Comparison of ENCODE assay signal across 9 cellular contexts in genomic region chr10:46018453-46019169, GRCh38. TPM values are rescaled to one million over a fixed set of nuclear protein-coding genes. Genes with fewer than 3 reads are reported as not detected.
DNase-seq lines count a peak whose midpoint lies in the region; ATAC-seq lines count a peak whose summit lies in the region.
"Had no signal": no experiment of that assay in that cellular context is flagged by ENCODE, and none has a peak within 500 bp of the region (broad histone marks: within the 10 kb centered on the region; RNA-seq: fewer than 3 reads in every experiment).

No MANE protein-coding gene starts in this region.

- H3K9ac ChIP-seq in subcutaneous abdominal adipose tissue (ENCODE audit: low read length in 5 of 5): peak overlapping the region in 4 of 5 donors; percentile 9 to 64 (median 32)

- H3K27me3 ChIP-seq in subcutaneous abdominal adipose tissue (ENCODE audit: control insufficient read depth in 5 of 5, insufficient read depth in 4 of 5, low read length in 5 of 5): no peaks in the 10 kb centered on the region

- no peaks in the 10 kb centered on the region for H3K9me3 ChIP-seq in subcutaneous abdominal adipose tissue (ENCODE audit: control insufficient read depth in 5 of 5, low read length in 5 of 5)

- H3K4me3 ChIP-seq in subcutaneous abdominal adipose tissue (ENCODE audit: low read depth in 1 of 5, low read length in 5 of 5): peak overlapping the region in 3 of 5 donors; percentile 25 to 61 (median 60)

- peak overlapping the region; percentile 95 for H3K27ac ChIP-seq in subcutaneous abdominal adipose tissue (ENCODE audit: low read depth, low read length)

- peaks cover 10 to 89% (median 65%) of the 10 kb centered on the region in 5 donors for H3K4me1 ChIP-seq in subcutaneous abdominal adipose tissue (ENCODE audit: control insufficient read depth in 5 of 5, insufficient read depth in 5 of 5, low read length in 5 of 5)

- ATAC-seq in activated T-helper 17 cell treated with anti-CD3 and anti-CD28 coated beads, Interleukin-2, amount 50 U/mL, for 72 hours (replicated peaks): no peak
- no peak for ATAC-seq in HG03135 (IDR thresholded peaks at IDR 0.05; ENCODE audit: unreplicated experiment)

- H3K9me3 Mint-ChIP-seq in activated T-cell treated with anti-CD3 and anti-CD28 coated beads, Interleukin-2, amount 50 U/mL, for 24 hours: no peaks in the 10 kb centered on the region
- H3K9me3 Mint-ChIP-seq in activated T-helper 17 cell treated with anti-CD3 and anti-CD28 coated beads, Interleukin-2, amount 50 U/mL, for 72 hours: no peaks in the 10 kb centered on the region

- DNase-seq in activated T-cell treated with anti-CD3 and anti-CD28 coated beads, Interleukin-2, amount 50 U/mL, for 24 hours: no peak
- no peak for DNase-seq in activated T-cell treated with anti-CD3 and anti-CD28 coated beads, Interleukin-2, amount 50 U/mL, for 48 hours
- DNase-seq in iris pigment epithelial cell (ENCODE audit: low read depth) (peak; percentile 66), amygdala (lab: John Stamatoyannopoulos, UW) (no peak), germinal center (ENCODE audit: low spot score) (no peak)
- DNase-seq: activated CD8-positive, alpha-beta memory T cell treated with anti-CD3 and anti-CD28 coated beads, Interleukin-2, amount 50 U/mL, for 4 hours had no signal

- peak overlapping the region; percentile 29 for H3K27ac Mint-ChIP-seq in activated T-cell treated with anti-CD3 and anti-CD28 coated beads, Interleukin-2, amount 50 U/mL, for 24 hours
- peak overlapping the region; percentile 81 for H3K27ac Mint-ChIP-seq in activated T-helper 17 cell treated with anti-CD3 and anti-CD28 coated beads, Interleukin-2, amount 50 U/mL, for 72 hours

- no peaks in the 10 kb centered on the region for H3K27me3 Mint-ChIP-seq in activated T-cell treated with anti-CD3 and anti-CD28 coated beads, Interleukin-2, amount 50 U/mL, for 24 hours
- H3K27me3 Mint-ChIP-seq in activated T-helper 17 cell treated with anti-CD3 and anti-CD28 coated beads, Interleukin-2, amount 50 U/mL, for 72 hours: no peaks in the 10 kb centered on the region

- no peak overlapping the region for H3K4me3 Mint-ChIP-seq in activated T-cell treated with anti-CD3 and anti-CD28 coated beads, Interleukin-2, amount 50 U/mL, for 24 hours
- H3K4me3 Mint-ChIP-seq in activated T-helper 17 cell treated with anti-CD3 and anti-CD28 coated beads, Interleukin-2, amount 50 U/mL, for 72 hours: peak overlapping the region; percentile 1

- H3K4me1 Mint-ChIP-seq in activated T-cell treated with anti-CD3 and anti-CD28 coated beads, Interleukin-2, amount 50 U/mL, for 24 hours (ENCODE audit: low read depth): peaks cover 76% of the 10 kb centered on the region
- H3K4me1 Mint-ChIP-seq in activated T-helper 17 cell treated with anti-CD3 and anti-CD28 coated beads, Interleukin-2, amount 50 U/mL, for 72 hours: peaks cover 14% of the 10 kb centered on the region

- peaks cover 69% of the 10 kb centered on the region for H3K36me3 Mint-ChIP-seq in activated T-cell treated with anti-CD3 and anti-CD28 coated beads, Interleukin-2, amount 50 U/mL, for 24 hours (ENCODE audit: low read depth)
- H3K36me3 Mint-ChIP-seq in activated T-helper 17 cell treated with anti-CD3 and anti-CD28 coated beads, Interleukin-2, amount 50 U/mL, for 72 hours (ENCODE audit: low read depth): peaks cover 45% of the 10 kb centered on the region

- H3K36me3 ChIP-seq in subcutaneous abdominal adipose tissue (ENCODE audit: control insufficient read depth in 5 of 5, insufficient read depth in 5 of 5, low read length in 5 of 5): peaks cover 12 to 21% (median 19%) of the 10 kb centered on the region in 5 donors

RNA-seq across cellular contexts. Expression of gene NCOA4, which starts 11.8 kb away (rescaled TPM):
- total RNA-seq in activated T-helper 17 cell treated with anti-CD3 and anti-CD28 coated beads, Interleukin-2, amount 50 U/mL, for 72 hours: 100 to 1,000 TPM in 1 of 2 donors, 10 to 100 TPM in 1; 74.0 to 114 TPM

RNA-seq across cellular contexts. Expression of gene MSMB, which starts 27.5 kb away (rescaled TPM):
- not detected for total RNA-seq in activated T-helper 17 cell treated with anti-CD3 and anti-CD28 coated beads, Interleukin-2, amount 50 U/mL, for 72 hours

RNA-seq across cellular contexts. Expression of gene TIMM23, which starts 46.3 kb away (rescaled TPM):
- 10 to 100 TPM; 32.0 to 86.0 TPM for total RNA-seq in activated T-helper 17 cell treated with anti-CD3 and anti-CD28 coated beads, Interleukin-2, amount 50 U/mL, for 72 hours
